In the genomic region with DNA sequence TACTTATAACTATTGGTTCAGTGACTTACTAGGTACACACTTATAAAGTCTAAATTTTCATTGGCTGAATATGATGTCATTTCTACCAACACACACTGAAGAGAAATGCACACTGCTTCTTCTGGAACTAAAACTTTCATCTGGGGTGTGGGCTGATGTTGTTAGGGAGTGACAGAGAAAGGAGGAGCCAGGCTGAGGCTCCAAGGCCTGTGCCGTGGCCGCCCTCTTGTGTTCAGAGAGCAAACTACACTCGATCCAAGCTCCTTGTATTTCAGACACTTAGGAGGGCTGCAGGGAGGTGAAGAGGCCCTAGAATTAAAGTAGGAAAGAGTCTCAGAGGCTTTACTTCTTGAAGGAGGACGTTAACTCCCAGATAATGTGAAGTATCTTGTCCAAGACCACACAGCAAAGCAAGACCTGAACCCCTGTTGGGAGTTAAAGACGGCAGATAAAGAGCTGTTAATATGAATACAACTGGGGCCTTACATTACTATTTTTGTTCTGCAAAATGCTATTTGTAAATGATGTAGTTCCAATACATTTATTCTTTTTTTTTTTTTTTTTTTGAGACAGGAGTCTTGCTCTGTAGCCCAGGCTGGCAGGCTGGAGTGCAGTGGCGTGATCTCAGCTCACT, we compare ENCODE assay signal across 8 cellular contexts.
DNase-seq lines count a peak whose midpoint lies in the region; ATAC-seq and TF ChIP-seq lines count a peak whose summit lies in the region.

No MANE protein-coding gene starts in this region.

- no peaks in the 10 kb centered on the region for H3K9me3 Mint-ChIP-seq in activated T-helper 17 cell treated with anti-CD3 and anti-CD28 coated beads, Interleukin-2, amount 50 U/mL, for 72 hours

- H3K4me1 ChIP-seq in RWPE2 (ENCODE audit: insufficient read depth, poor library complexity, severe bottlenecking), result peaks cover 18% of the 10 kb centered on the region
- peaks cover 20 to 43% of the 10 kb centered on the region in 2 donors for H3K4me1 ChIP-seq in thoracic aorta (ENCODE audit: control insufficient read depth in 1 of 2, low read depth in 2 of 2)

- DNase-seq in DMS79 (lab: John Stamatoyannopoulos, UW) (peak; percentile 14), RWPE2 (ENCODE audit: low spot score) (no peak), fibroblast of the conjunctiva (ENCODE audit: low read depth) (peak; percentile 83), nucleus accumbens (lab: John Stamatoyannopoulos, UW) (peak in 52 of 56 donors; percentile 13 to 93 (median 70)), thoracic aorta (ENCODE audit: low spot score) (no peak)

- H3K4me1 Mint-ChIP-seq in activated T-helper 17 cell treated with anti-CD3 and anti-CD28 coated beads, Interleukin-2, amount 50 U/mL, for 72 hours, result peaks cover 12% of the 10 kb centered on the region

- H3K36me3 ChIP-seq in RWPE2 (ENCODE audit: low read depth) (peaks cover 61% of the 10 kb centered on the region), thoracic aorta (peaks cover 7% of the 10 kb centered on the region)

- no peak overlapping the region for H3K4me3 Mint-ChIP-seq in activated T-helper 17 cell treated with anti-CD3 and anti-CD28 coated beads, Interleukin-2, amount 50 U/mL, for 72 hours

- TF ChIP-seq RAD21 in Ishikawa (IDR thresholded peaks at IDR 0.05; ENCODE audit: low read depth), result peak; percentile 83

- no peaks in the 10 kb centered on the region for H3K9me3 ChIP-seq in RWPE2 (ENCODE audit: severe bottlenecking)
- H3K9me3 ChIP-seq in thoracic aorta, result no peaks in the 10 kb centered on the region

- TF ChIP-seq CTCF in RWPE2 (IDR thresholded peaks at IDR 0.05; ENCODE audit: poor library complexity, severe bottlenecking) (peak; percentile 96), thoracic aorta (IDR thresholded peaks at IDR 0.05) (peak; percentile 92)

- H3K27ac ChIP-seq in RWPE2 (ENCODE audit: poor library complexity, severe bottlenecking) (no peak overlapping the region), thoracic aorta (no peak overlapping the region)

- ATAC-seq in GM21515 (IDR thresholded peaks at IDR 0.05; ENCODE audit: unreplicated experiment) (peak; percentile 84), RWPE2 (ENCODE audit: low read depth) (peak; percentile 51), thoracic aorta (ENCODE audit: insufficient number of reproducible peaks, low FRiP score, low read depth) (no peak)
- ATAC-seq in activated T-helper 17 cell treated with anti-CD3 and anti-CD28 coated beads, Interleukin-2, amount 50 U/mL, for 72 hours (replicated peaks), result peak; percentile 91

- H3K27me3 Mint-ChIP-seq in activated T-helper 17 cell treated with anti-CD3 and anti-CD28 coated beads, Interleukin-2, amount 50 U/mL, for 72 hours, result no peaks in the 10 kb centered on the region

- H3K27ac Mint-ChIP-seq in activated T-helper 17 cell treated with anti-CD3 and anti-CD28 coated beads, Interleukin-2, amount 50 U/mL, for 72 hours, result peak overlapping the region; percentile 12

- H3K27me3 ChIP-seq in RWPE2 (ENCODE audit: insufficient read depth, poor library complexity, severe bottlenecking) (no peaks in the 10 kb centered on the region), thoracic aorta (replicated peaks; ENCODE audit: insufficient read depth) (no peaks in the 10 kb centered on the region)

- TF ChIP-seq EP300 in Ishikawa (IDR thresholded peaks at IDR 0.05; ENCODE audit: borderline replicate concordance), result no peak

- H3K36me3 Mint-ChIP-seq in activated T-helper 17 cell treated with anti-CD3 and anti-CD28 coated beads, Interleukin-2, amount 50 U/mL, for 72 hours (ENCODE audit: low read depth), result peaks cover 59% of the 10 kb centered on the region

- no peak overlapping the region for H3K4me3 ChIP-seq in RWPE2 (ENCODE audit: severe bottlenecking)
- no peak overlapping the region for H3K4me3 ChIP-seq in thoracic aorta

TF ChIP-seq in Ishikawa, 13 proteins besides CTCF, POLR2A, EP300 and RAD21:
- TF ChIP-seq EGR1 (IDR thresholded peaks at IDR 0.05) (no peak), FOXM1 (IDR thresholded peaks at IDR 0.05; ENCODE audit: borderline replicate concordance, low read depth) (no peak), TCF12 (IDR thresholded peaks at IDR 0.05; ENCODE audit: low read depth) (no peak), CEBPB (IDR thresholded peaks at IDR 0.05) (no peak)
- TF ChIP-seq, protein P1, sequence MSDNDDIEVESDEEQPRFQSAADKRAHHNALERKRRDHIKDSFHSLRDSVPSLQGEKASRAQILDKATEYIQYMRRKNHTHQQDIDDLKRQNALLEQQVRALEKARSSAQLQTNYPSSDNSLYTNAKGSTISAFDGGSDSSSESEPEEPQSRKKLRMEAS (IDR thresholded peaks at IDR 0.05), result no peak

Comparison
In these comparisons a context has a peak if more than half of its experiments do, and no peak if none do; other contexts are left out.
1. DNase-seq: peak in DMS79 (single experiment), fibroblast of the conjunctiva (single experiment) and nucleus accumbens (52 of 56); none in RWPE2 (single experiment) and thoracic aorta (single experiment).